ENCODE assay signal across 11 cellular contexts in the genomic region with DNA sequence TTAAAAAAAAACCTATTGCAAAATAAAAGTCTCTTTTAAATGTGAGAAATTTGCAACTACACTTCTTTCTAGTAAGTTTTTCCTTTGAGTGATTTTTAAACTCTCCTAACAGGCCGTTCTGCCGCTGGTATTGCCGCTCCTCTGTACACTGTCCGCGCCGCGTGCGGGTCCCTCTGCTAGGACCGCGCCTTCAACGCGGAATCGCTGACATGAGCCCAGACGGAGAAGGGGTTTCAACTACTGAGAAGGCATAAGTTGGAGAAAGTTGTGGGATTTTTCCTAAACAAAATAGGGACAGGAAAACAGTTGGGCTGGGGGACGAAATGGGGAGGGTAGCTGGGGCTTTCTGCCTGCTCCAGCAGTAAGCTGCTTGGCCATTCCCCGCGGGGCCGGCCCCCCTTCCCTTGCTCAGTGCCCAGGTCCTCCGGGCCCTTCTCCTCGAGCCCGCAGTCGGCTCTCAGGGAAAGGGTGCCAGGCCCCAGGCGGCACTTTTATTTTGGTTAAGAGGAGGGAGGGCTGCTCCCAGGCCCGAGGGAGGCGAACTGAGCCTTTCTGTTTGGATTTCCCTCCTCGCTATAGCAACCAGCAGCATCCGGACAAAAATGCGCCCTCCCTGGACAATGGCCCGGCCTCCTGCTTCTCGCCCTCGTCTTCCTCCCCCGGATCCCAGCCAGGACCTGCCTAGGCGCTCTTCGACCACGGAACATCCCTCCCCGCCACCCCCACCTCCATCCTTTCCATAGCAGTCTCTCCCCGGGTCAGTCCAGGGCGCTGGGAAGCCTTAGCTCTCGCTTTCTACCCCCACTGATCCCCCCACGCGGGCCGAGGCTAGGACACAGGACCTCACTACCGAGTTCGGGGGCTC.
DNase-seq lines count a peak whose midpoint lies in the region.
"Had no signal": no experiment of that assay in that cellular context is flagged by ENCODE, and none has a peak within 500 bp of the region (broad histone marks: within the 10 kb centered on the region; RNA-seq: fewer than 3 reads in every experiment).

No MANE protein-coding gene starts in this region.

- H3K27ac ChIP-seq in substantia nigra (ENCODE audit: low read depth, low read length, poor library complexity, severe bottlenecking): peak overlapping the region; percentile 21
- H3K27ac ChIP-seq: gastrocnemius medialis, VCaP had no signal

- peak; percentile 28 for DNase-seq in NCI-H82 (lab: John Stamatoyannopoulos, UW)
- DNase-seq in NCI-H82 treated with DMSO at 0.1 percent for 48 hours (lab: John Stamatoyannopoulos, UW; ENCODE audit: unreplicated experiment): no peak
- peak in 43 of 58 donors; percentile 31 to 95 (median 78) for DNase-seq in anterior cingulate cortex (lab: John Stamatoyannopoulos, UW)
- peak; percentile 51 for DNase-seq in iPS-NIHi7 (ENCODE audit: extremely low spot score)
- DNase-seq in substantia nigra (lab: John Stamatoyannopoulos, UW): peak in 36 of 49 donors; percentile 40 to 90 (median 72)
- DNase-seq in T-helper 9 cell: no peak
- DNase-seq in NCI-H2171 (lab: John Stamatoyannopoulos, UW): no peak
- DNase-seq in stimulated activated naive CD4-positive, alpha-beta T cell (lab: John Stamatoyannopoulos, UW): no peak
- DNase-seq: gastrocnemius medialis, MV-4-11 had no signal

Comparison
In these comparisons a context has a peak if more than half of its experiments do, and no peak if none do; other contexts are left out.
1. DNase-seq: peak in NCI-H82 (single experiment), anterior cingulate cortex (43 of 58), iPS-NIHi7 (single experiment) and substantia nigra (36 of 49); none in NCI-H82 treated with DMSO at 0.1 percent for 48 hours (single experiment), T-helper 9 cell (single experiment), NCI-H2171 (single experiment) and stimulated activated naive CD4-positive, alpha-beta T cell (0 of 6).